In the genomic region with DNA sequence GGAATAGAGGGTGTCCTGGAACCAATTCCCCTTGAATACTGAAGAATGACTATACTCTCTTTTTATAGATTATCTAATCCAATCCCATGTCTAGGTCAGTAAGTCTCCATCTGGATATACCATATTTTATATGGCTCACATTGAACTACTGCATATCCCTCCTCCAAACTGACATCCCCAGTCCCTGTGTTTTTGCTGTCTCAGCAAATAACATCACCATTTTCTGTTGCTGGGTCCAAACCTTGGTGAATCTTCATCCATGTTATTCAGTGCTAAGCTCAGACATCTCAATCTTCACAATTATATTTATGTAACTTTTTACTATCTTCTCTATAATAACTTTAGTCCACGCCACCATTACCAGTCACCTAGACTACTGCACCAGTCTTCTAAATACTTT, we compare ENCODE assay signal across 9 cellular contexts.
"Had no signal": no experiment of that assay in that cellular context is flagged by ENCODE, and none has a peak within 500 bp of the region (broad histone marks: within the 10 kb centered on the region; RNA-seq: fewer than 3 reads in every experiment).

No MANE protein-coding gene starts in this region.

- H3K27ac ChIP-seq: GM23248, KMS-11 had no signal

- H3K4me2 ChIP-seq: KMS-11 had no signal

- H2AFZ ChIP-seq: GM23248 had no signal

- H3K9ac ChIP-seq: GM23248, KMS-11 had no signal

- DNase-seq: GM23248, GOT3, H9, HCEC 1CT, Karpas-422, KBM-7 had no signal

- H3K4me3 ChIP-seq: GM23248 had no signal

- FAIRE-seq: H54, HTR-8/SVneo had no signal
